In the genomic region with DNA sequence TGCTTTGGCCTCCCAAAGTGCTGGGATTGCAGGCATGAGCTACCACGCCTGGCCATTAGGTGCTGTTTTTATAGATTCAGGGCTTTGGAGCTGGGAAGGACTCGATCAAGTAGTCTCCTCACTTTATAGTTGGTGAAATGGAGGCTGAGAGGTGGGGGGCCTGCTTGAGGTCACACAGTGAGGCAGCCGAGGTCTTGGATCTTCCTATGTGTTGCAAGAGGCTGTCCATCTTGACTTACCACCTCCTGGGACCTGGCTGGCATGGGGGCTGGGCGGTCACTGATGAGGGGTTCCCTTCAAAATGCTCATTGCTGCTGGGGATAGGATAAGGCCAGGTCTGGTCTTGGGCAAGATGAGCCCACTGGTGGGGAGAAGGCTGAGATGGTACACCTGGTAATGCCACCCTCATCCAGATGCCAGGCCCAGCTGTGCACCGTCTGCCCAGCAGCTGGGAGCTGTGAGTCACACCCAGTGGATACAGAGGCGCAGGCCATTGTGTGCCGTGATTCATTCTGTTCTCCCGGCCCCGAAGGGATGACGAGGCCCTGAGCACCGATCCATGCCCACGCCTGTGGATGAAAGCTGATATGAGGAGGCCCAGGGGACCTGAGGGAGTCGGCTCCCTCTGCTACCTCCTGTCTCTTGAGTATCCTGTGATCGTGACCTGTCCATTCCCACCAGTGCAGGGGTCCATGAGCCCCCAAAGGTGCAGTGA, we compare ENCODE assay signal across 8 cellular contexts. TPM values are rescaled to one million over a fixed set of nuclear protein-coding genes. Genes with fewer than 3 reads are reported as not detected.
DNase-seq lines count a peak whose midpoint lies in the region; ATAC-seq and TF ChIP-seq lines count a peak whose summit lies in the region.

No MANE protein-coding gene starts in this region.

- peak overlapping the region; percentile 81 for H3K4me2 ChIP-seq in skeletal muscle satellite cell (ENCODE audit: low read length)

- no peak for TF ChIP-seq CTCF in right atrium auricular region (IDR thresholded peaks at IDR 0.05)

- ATAC-seq in GM21576 (IDR thresholded peaks at IDR 0.05; ENCODE audit: unreplicated experiment) = no peak
- ATAC-seq in HG03159 (IDR thresholded peaks at IDR 0.05; ENCODE audit: unreplicated experiment) = no peak

- 55 to 59% (median 56%) methylated on average over 14 of the region's 14 CpGs for WGBS in adipose tissue, 3 donors

- H3K27me3 ChIP-seq in right atrium auricular region (no peaks in the 10 kb centered on the region), skeletal muscle satellite cell (ENCODE audit: control insufficient read depth, insufficient read depth, low read length) (no peaks in the 10 kb centered on the region)

- DNase-seq in GM04503 (ENCODE audit: low read depth) (peak; percentile 73), right atrium auricular region (ENCODE audit: low spot score) (peak; percentile 91), MV-4-11 (lab: John Stamatoyannopoulos, UW) (no peak), HUDEP-2 (lab: John Stamatoyannopoulos, UW; ENCODE audit: unreplicated experiment in 76 of 76) (no peak)

- H3K4me1 ChIP-seq in right atrium auricular region = peaks cover 0 to 70% of the 10 kb centered on the region in 2 donors
- H3K4me1 ChIP-seq in skeletal muscle satellite cell (ENCODE audit: control insufficient read depth, insufficient read depth, low read length) = peaks cover 66% of the 10 kb centered on the region

- H3K4me3 ChIP-seq in right atrium auricular region = peak overlapping the region in 1 of 2 donors; percentile 4
- peak overlapping the region; percentile 56 for H3K4me3 ChIP-seq in skeletal muscle satellite cell (ENCODE audit: low read length)

- no peaks in the 10 kb centered on the region for H3K9me3 ChIP-seq in right atrium auricular region
- no peaks in the 10 kb centered on the region for H3K9me3 ChIP-seq in skeletal muscle satellite cell (replicated peaks; ENCODE audit: low read length)

- H3K27ac ChIP-seq in adipose tissue (ENCODE audit: low read depth, low read length) = peak overlapping the region; percentile 48
- H3K27ac ChIP-seq in right atrium auricular region = peak overlapping the region; percentile 72 to 79

- H3K36me3 ChIP-seq in right atrium auricular region (no peaks in the 10 kb centered on the region), skeletal muscle satellite cell (ENCODE audit: insufficient read depth, low read length) (peaks cover 17% of the 10 kb centered on the region)

- H3K9ac ChIP-seq in skeletal muscle satellite cell (ENCODE audit: low read depth, low read length) = peak overlapping the region; percentile 75

RNA-seq across cellular contexts. Expression of gene NDST1, which starts 10.5 kb away (rescaled TPM):
- 10 to 100 TPM; 19.0 to 45.4 (median 35.5) TPM for polyA plus RNA-seq in adipose tissue
- total RNA-seq in right atrium auricular region = 10 to 100 TPM; 81.4 to 91.8 TPM
- total RNA-seq in skeletal muscle satellite cell (2012; rRNA removed) = 51.2 and 52.4 TPM in 2 replicates

RNA-seq across cellular contexts. Expression of gene RPS14, which starts 47.9 kb away (rescaled TPM):
- 1,000 to 10,000 TPM; 3,447 to 4,480 (median 4,248) TPM for polyA plus RNA-seq in adipose tissue
- total RNA-seq in right atrium auricular region = 1,000 to 10,000 TPM; 1,334 to 2,461 TPM
- total RNA-seq in skeletal muscle satellite cell (2012; rRNA removed) = 3,190 and 4,225 TPM in 2 replicates

Comparison
In these comparisons a context has a peak if more than half of its experiments do, and no peak if none do; other contexts are left out.
1. DNase-seq: peak in GM04503 (single experiment) and right atrium auricular region (single experiment); none in MV-4-11 (single experiment) and HUDEP-2 (0 of 76).